ENCODE assay signal across 9 cellular contexts in the genomic region with DNA sequence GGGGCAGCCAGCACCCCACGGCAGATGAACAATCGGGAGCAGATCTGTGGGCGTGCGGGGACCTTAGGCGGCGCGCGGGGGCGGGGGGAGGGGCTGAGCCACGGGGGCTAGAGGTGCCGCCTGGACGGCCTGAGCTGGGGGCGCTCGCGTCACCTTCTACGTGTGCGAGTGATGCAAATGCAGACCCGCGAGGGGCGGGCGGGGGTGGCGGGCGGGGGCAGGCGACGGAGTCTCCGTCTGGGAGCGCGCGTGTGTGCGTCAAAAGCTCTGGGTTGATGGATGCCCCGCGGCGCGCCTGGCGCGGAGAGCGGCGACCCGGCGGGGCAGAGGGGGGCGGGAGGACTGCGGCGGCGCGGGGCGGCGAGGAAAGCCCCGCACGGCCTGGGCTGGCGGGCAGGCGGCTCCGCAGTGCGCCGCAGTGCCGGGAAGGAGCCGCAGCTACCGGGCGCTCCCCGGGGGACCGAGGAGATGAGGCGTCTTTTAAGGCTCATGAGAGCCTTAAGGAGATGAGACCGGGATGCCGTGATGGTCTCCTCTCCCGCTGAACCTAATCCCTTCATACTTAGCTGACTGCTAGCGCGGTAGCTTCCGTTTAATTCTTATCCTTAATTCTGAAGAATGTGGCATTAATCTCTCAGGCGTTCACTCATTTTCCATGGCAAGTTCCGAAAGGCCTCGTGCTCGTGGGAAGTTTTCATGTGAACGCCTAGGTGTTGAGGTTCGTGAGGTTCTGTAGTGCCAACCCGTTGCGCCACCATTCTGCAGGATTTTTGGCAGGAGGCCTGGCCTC. TPM values are rescaled to one million over a fixed set of nuclear protein-coding genes. Genes with fewer than 3 reads are reported as not detected.
A peak's percentile ranks its signal among the peaks of the same experiment; 100 is the strongest.
DNase-seq lines count a peak whose midpoint lies in the region; ATAC-seq, FAIRE-seq and TF ChIP-seq lines count a peak whose summit lies in the region.
"Had no signal": no experiment of that assay in that cellular context is flagged by ENCODE, and none has a peak within 500 bp of the region (broad histone marks: within the 10 kb centered on the region; RNA-seq: fewer than 3 reads in every experiment).

No MANE protein-coding gene starts in this region.

- no peak overlapping the region for H2BK5ac ChIP-seq in mesenchymal stem cell (ENCODE audit: low read depth, low read length, poor library complexity, severe bottlenecking)

- POLR2A ChIA-PET in CD8-positive, alpha-beta T cell (lab: Charles Lee) = no interaction called here

- no peak overlapping the region for H3K4ac ChIP-seq in mesenchymal stem cell (ENCODE audit: low read depth in 1 of 2, low read length in 2 of 2)

- H3K27me3 ChIP-seq in CD8-positive, alpha-beta T cell (ENCODE audit: insufficient read depth, low read length) = peaks cover 10% of the 10 kb centered on the region
- H3K27me3 ChIP-seq in HUES48 (ENCODE audit: control insufficient read depth, insufficient read depth, low read length) = peaks cover 77% of the 10 kb centered on the region
- peaks cover 61 to 70% of the 10 kb centered on the region in 2 experiments for H3K27me3 ChIP-seq in mesenchymal stem cell (ENCODE audit: control insufficient read depth in 1 of 2, insufficient read depth in 1 of 2, low read length in 2 of 2)

- no peaks in the 10 kb centered on the region for H3K36me3 ChIP-seq in CD8-positive, alpha-beta T cell (ENCODE audit: insufficient read depth, low read length)
- H3K36me3 ChIP-seq in HUES48 (ENCODE audit: control insufficient read depth, insufficient read depth, low read length) (no peaks in the 10 kb centered on the region), mesenchymal stem cell (ENCODE audit: control insufficient read depth in 1 of 2, insufficient read depth in 2 of 2, low read depth in 1 of 2, low read length in 2 of 2) (no peaks in the 10 kb centered on the region)

- no peak overlapping the region for H3K14ac ChIP-seq in mesenchymal stem cell (ENCODE audit: low read length in 2 of 2)

- intact Hi-C loops in CD8-positive, alpha-beta T cell (cut with DNase I, micrococcal nuclease) = no loop called here

- peak in 2 of 7 experiments; percentile 18 to 38 for DNase-seq in CD8-positive, alpha-beta T cell
- peak; percentile 12 for DNase-seq in activated naive CD4-positive, alpha-beta T cell treated with anti-CD3 and anti-CD28 coated beads, Interleukin-2, amount 50 U/mL, for 16 hours
- DNase-seq in mesenchymal stem cell (no peak), NCI-H2107 (lab: John Stamatoyannopoulos, UW) (no peak), GM19239 (ENCODE audit: insufficient read length, low spot score) (no peak)

- H3K9ac ChIP-seq in HUES48 (ENCODE audit: low read depth, low read length) (no peak overlapping the region), mesenchymal stem cell (ENCODE audit: low read length) (no peak overlapping the region)

- H2BK120ac ChIP-seq in mesenchymal stem cell (ENCODE audit: low read depth, low read length) = no peak overlapping the region

- no peak overlapping the region for H4K8ac ChIP-seq in mesenchymal stem cell (ENCODE audit: low read length)

- CTCF ChIA-PET in CD8-positive, alpha-beta T cell (lab: Charles Lee) = no interaction called here

- 2% methylated on average over 62 of the region's 75 CpGs for WGBS in mesenchymal stem cell

- H3K4me1 ChIP-seq in CD8-positive, alpha-beta T cell (ENCODE audit: insufficient read depth, low read length) = peaks cover 31% of the 10 kb centered on the region
- H3K4me1 ChIP-seq in HUES48 (ENCODE audit: control insufficient read depth, insufficient read depth, low read length) (peaks cover 24% of the 10 kb centered on the region), mesenchymal stem cell (ENCODE audit: control insufficient read depth, insufficient read depth, low read depth, low read length) (peaks cover 27% of the 10 kb centered on the region)

- no peak overlapping the region for H3K23ac ChIP-seq in mesenchymal stem cell (ENCODE audit: low read length in 2 of 2)

- no peaks in the 10 kb centered on the region for H3K79me1 ChIP-seq in mesenchymal stem cell (replicated peaks; ENCODE audit: low read length, poor library complexity, severe bottlenecking)

- H3K9me3 Mint-ChIP-seq in CD8-positive, alpha-beta T cell = peaks cover 4% of the 10 kb centered on the region

- H2BK15ac ChIP-seq in mesenchymal stem cell (ENCODE audit: low read depth, poor library complexity, severe bottlenecking) = no peak overlapping the region

- H3K27me3 Mint-ChIP-seq in CD8-positive, alpha-beta T cell (ENCODE audit: low read depth) = peaks cover 67% of the 10 kb centered on the region

- peaks cover 28% of the 10 kb centered on the region for H3K4me1 Mint-ChIP-seq in CD8-positive, alpha-beta T cell (ENCODE audit: low read depth)

- no peak overlapping the region for H2AFZ ChIP-seq in mesenchymal stem cell (ENCODE audit: low read depth, low read length)

- H3K4me3 ChIP-seq in CD8-positive, alpha-beta T cell (ENCODE audit: low read depth, low read length) = no peak overlapping the region
- peak overlapping the region; percentile 65 for H3K4me3 ChIP-seq in HUES48 (ENCODE audit: low read depth, low read length)
- H3K4me3 ChIP-seq in mesenchymal stem cell (ENCODE audit: insufficient read depth in 1 of 2, low read depth in 1 of 2, low read length in 2 of 2) = no peak overlapping the region

- no peak for TF ChIP-seq CTCF in CD8-positive, alpha-beta T cell (IDR thresholded peaks at IDR 0.05)

- no peak overlapping the region for H3K27ac ChIP-seq in CD8-positive, alpha-beta T cell (ENCODE audit: low read depth, low read length)
- H3K27ac ChIP-seq in HUES48 (ENCODE audit: low read depth, low read length) (peak overlapping the region; percentile 50), mesenchymal stem cell (ENCODE audit: low read length, poor library complexity, severe bottlenecking) (no peak overlapping the region)

- no peak overlapping the region for H4K91ac ChIP-seq in mesenchymal stem cell (ENCODE audit: low read length)

- H2BK12ac ChIP-seq in mesenchymal stem cell (ENCODE audit: low read length in 2 of 2) = no peak overlapping the region

- ATAC-seq in CD8-positive, alpha-beta T cell = peak; percentile 45
- ATAC-seq in HG02870 (IDR thresholded peaks at IDR 0.05; ENCODE audit: unreplicated experiment) = no peak
- ATAC-seq in HG03039 (IDR thresholded peaks at IDR 0.05; ENCODE audit: unreplicated experiment) = no peak

- H3K4me3 Mint-ChIP-seq in CD8-positive, alpha-beta T cell = peak overlapping the region; percentile 55

- no peaks in the 10 kb centered on the region for H3K36me3 Mint-ChIP-seq in CD8-positive, alpha-beta T cell

- no peaks in the 10 kb centered on the region for H3K9me3 ChIP-seq in CD8-positive, alpha-beta T cell (ENCODE audit: low read length)
- H3K9me3 ChIP-seq in HUES48 (ENCODE audit: control insufficient read depth, insufficient read depth, low read length) (no peaks in the 10 kb centered on the region), mesenchymal stem cell (ENCODE audit: control insufficient read depth, low read length) (no peaks in the 10 kb centered on the region)

- H3K4me2 ChIP-seq in mesenchymal stem cell (ENCODE audit: low read length, poor library complexity, severe bottlenecking) = peak overlapping the region; percentile 82

- no peak overlapping the region for H3K18ac ChIP-seq in mesenchymal stem cell (ENCODE audit: low read depth in 1 of 2, low read length in 2 of 2)

- FAIRE-seq in GM19239 (lab: Jason Lieb, UNC) = no peak

- H2AK5ac ChIP-seq in mesenchymal stem cell (ENCODE audit: low read length, severe bottlenecking) = no peak overlapping the region

- H3K27ac Mint-ChIP-seq in CD8-positive, alpha-beta T cell = no peak overlapping the region

RNA-seq across cellular contexts. Expression of gene SV2C, which starts 1.5 kb away (rescaled TPM):
- under 1 TPM; 0.11 TPM for total RNA-seq in CD8-positive, alpha-beta T cell
- polyA plus RNA-seq in mesenchymal stem cell (2013, experiment 1 of 2) = not detected
- not detected for polyA plus RNA-seq in mesenchymal stem cell (2013, experiment 2 of 2)
- total RNA-seq: myocyte had no signal
